In genomic region chr20:12596863-12597262, GRCh38 we compare ENCODE assay signal across 30 cellular contexts.
"Had no signal": no experiment of that assay in that cellular context is flagged by ENCODE, and none has a peak within 500 bp of the region (broad histone marks: within the 10 kb centered on the region; RNA-seq: fewer than 3 reads in every experiment).

No MANE protein-coding gene starts in this region.

- H3K4me1 ChIP-seq: esophagus muscularis mucosa, foreskin keratinocyte, gastrocnemius medialis, heart left ventricle had no signal

- H3K4me3 ChIP-seq: coronary artery, dorsolateral prefrontal cortex, esophagus muscularis mucosa, gastrocnemius medialis, heart left ventricle had no signal

- DNase-seq: activated B cell treated with CpG ODN at 0.5 μM for 24 hours; activated CD4-positive, alpha-beta T cell treated with anti-CD3 and anti-CD28 coated beads for 48 hours; activated CD4-positive, alpha-beta T cell treated with anti-CD3 and anti-CD28 coated beads, Interleukin-2, amount 50 U/mL, for 1 hour; activated CD4-positive, alpha-beta T cell treated with anti-CD3 and anti-CD28 coated beads, Interleukin-2, amount 50 U/mL, for 48 hours; activated CD8-positive, alpha-beta memory T cell treated with anti-CD3 and anti-CD28 coated beads for 24 hours; activated CD8-positive, alpha-beta T cell treated with anti-CD3 and anti-CD28 coated beads for 36 hours; activated effector memory CD4-positive, alpha-beta T cell treated with Interleukin-2 at 50 U/mL for 16 hours; activated gamma-delta T cell treated with Interleukin-2 at 50 U/mL for 16 hours; activated naive CD4-positive, alpha-beta T cell treated with anti-CD3 and anti-CD28 coated beads, Interleukin-2, amount 50 U/mL, for 16 hours; activated naive CD4-positive, alpha-beta T cell treated with Interleukin-2 at 50 U/mL for 16 hours; activated T-cell treated with anti-CD3 and anti-CD28 coated beads, Interleukin-2, amount 50 U/mL, for 4 hours; amniotic stem cell; anterior cingulate cortex; brain microvascular endothelial cell; dorsolateral prefrontal cortex; effector memory CD4-positive, alpha-beta T cell; erythroblast; foreskin keratinocyte; gastrocnemius medialis; glutamatergic neuron; heart left ventricle; T-helper 17 cell; T1000; WERI-Rb-1 had no signal

- ATAC-seq: activated CD4-positive, CD25-positive, alpha-beta regulatory T cell treated with anti-CD3 and anti-CD28 coated beads, Interleukin-2, amount 50 U/mL, for 24 hours; activated CD8-positive, alpha-beta T cell treated with anti-CD3 and anti-CD28 coated beads for 36 hours; activated T-cell treated with anti-CD3 and anti-CD28 coated beads, Interleukin-2, amount 50 U/mL, for 4 hours; activated T-helper 17 cell treated with anti-CD3 and anti-CD28 coated beads, Interleukin-2, amount 50 U/mL, for 72 hours; foreskin keratinocyte; gastrocnemius medialis; heart left ventricle; T-helper 17 cell had no signal

- H3K36me3 ChIP-seq: brain microvascular endothelial cell, esophagus muscularis mucosa, gastrocnemius medialis, heart left ventricle, WERI-Rb-1 had no signal

- FAIRE-seq: astrocyte, bronchial epithelial cell had no signal

- H3K27ac ChIP-seq: brain microvascular endothelial cell, coronary artery, dorsolateral prefrontal cortex, esophagus muscularis mucosa, foreskin keratinocyte, gastrocnemius medialis, heart left ventricle, WERI-Rb-1 had no signal

- H3K27me3 ChIP-seq: brain microvascular endothelial cell, dorsolateral prefrontal cortex, esophagus muscularis mucosa, foreskin keratinocyte, gastrocnemius medialis, heart left ventricle had no signal

- H3K9me3 ChIP-seq: esophagus muscularis mucosa, gastrocnemius medialis, heart left ventricle had no signal
